In genomic region chr20:41027872-41028358, GRCh38 we compare ENCODE assay signal across 9 cellular contexts. TPM values are rescaled to one million over a fixed set of nuclear protein-coding genes. Genes with fewer than 3 reads are reported as not detected.
DNase-seq lines count a peak whose midpoint lies in the region; ATAC-seq, FAIRE-seq and TF ChIP-seq lines count a peak whose summit lies in the region.
"Had no signal": no experiment of that assay in that cellular context is flagged by ENCODE, and none has a peak within 500 bp of the region (broad histone marks: within the 10 kb centered on the region; RNA-seq: fewer than 3 reads in every experiment).

No MANE protein-coding gene starts in this region.

- peaks cover 0 to 11% (median 0%) of the 10 kb centered on the region in 9 donors for H3K36me3 ChIP-seq in heart right ventricle
- no peaks in the 10 kb centered on the region for H3K36me3 ChIP-seq in GM12878 (ENCODE audit: control insufficient read depth in 2 of 2, insufficient read depth in 2 of 2, low read length in 1 of 2)
- no peaks in the 10 kb centered on the region for H3K36me3 ChIP-seq in mesendoderm (ENCODE audit: control insufficient read depth, insufficient read depth, low read length)
- no peaks in the 10 kb centered on the region for H3K36me3 ChIP-seq in uterus

- peak overlapping the region in 8 of 10 donors; percentile 23 to 100 (median 96) for H3K27ac ChIP-seq in heart right ventricle
- peak overlapping the region; percentile 60 for H3K27ac ChIP-seq in GM12878 (ENCODE audit: control insufficient read depth, insufficient read depth)
- H3K27ac ChIP-seq in mesendoderm (ENCODE audit: low read depth, low read length), result peak overlapping the region; percentile 4
- H3K27ac ChIP-seq in uterus, result peak overlapping the region; percentile 51 to 76

- peak overlapping the region; percentile 33 for H4K5ac ChIP-seq in mesendoderm (ENCODE audit: low read length)

- intact Hi-C loops in heart right ventricle (cut with DNase I) (loop anchor here in 4 of 10 donors (1.0 to 10.0 kb wide), 5 partner anchors 15 to 49 kb away; no protein-coding TSS in a partner anchor), left cardiac atrium (cut with DNase I) (no loop called here), GM12878 (cut with micrococcal nuclease; ENCODE audit: unreplicated experiment) (loop anchor here (1.0 kb wide), 1 partner anchor 37 kb away; no protein-coding TSS in a partner anchor), uterus (cut with DNase I; ENCODE audit: low total_unique reads) (no loop called here)

- H2AK5ac ChIP-seq in mesendoderm (ENCODE audit: low read length), result peak overlapping the region; percentile 90

- H3K4me3 ChIP-seq in heart right ventricle (peak overlapping the region in 9 of 10 donors; percentile 18 to 100 (median 90)), GM12878 (peak overlapping the region; percentile 55), mesendoderm (ENCODE audit: low read length) (no peak overlapping the region), uterus (peak overlapping the region in 1 of 2 donors; percentile 39)

- no peak for TF ChIP-seq RAD21 in GM12878 (IDR thresholded peaks at IDR 0.05; ENCODE audit: insufficient read depth, low read depth, low read length)

- no peak overlapping the region for H2BK120ac ChIP-seq in mesendoderm (ENCODE audit: low read depth, low read length)

- no peak overlapping the region for H2BK5ac ChIP-seq in mesendoderm (ENCODE audit: low read length)

- H3K79me2 ChIP-seq in GM12878 (ENCODE audit: control insufficient read depth, insufficient read depth, low read length) (peaks cover 43% of the 10 kb centered on the region), mesendoderm (ENCODE audit: control insufficient read depth, insufficient read depth, low read length) (peaks cover 39% of the 10 kb centered on the region)

- RAD21 ChIA-PET in GM12878 (lab: Charles Lee; ENCODE audit: unreplicated experiment), result interaction anchor here (0.9 to 27.8 kb wide), 4 partner anchors 16 to 59 kb away, joined by 3 to 696 read pairs (median 4); no protein-coding TSS in a partner anchor

- peak overlapping the region; percentile 84 for H3K56ac ChIP-seq in mesendoderm (ENCODE audit: low read length)

- peak overlapping the region; percentile 82 for H3K18ac ChIP-seq in mesendoderm (ENCODE audit: low read length)

- H3K4me2 ChIP-seq in GM12878 (ENCODE audit: control insufficient read depth, insufficient read depth) (peak overlapping the region; percentile 92), mesendoderm (ENCODE audit: low read length) (peak overlapping the region; percentile 45)

- TF ChIP-seq POLR2A in GM12878 (IDR thresholded peaks at IDR 0.05; ENCODE audit: low read depth, low read length), result no peak
- TF ChIP-seq POLR2A in uterus (IDR thresholded peaks at IDR 0.05), result no peak

- ATAC-seq in heart right ventricle (no peak), left cardiac atrium (no peak), GM12878 (no peak)

- peak overlapping the region; percentile 28 for H4K8ac ChIP-seq in mesendoderm (ENCODE audit: low read depth, low read length)

- WGBS in heart right ventricle, 2 donors, result 26 to 32% methylated on average over 10 of the region's 10 CpGs
- WGBS in GM12878 (ENCODE audit: insufficient coverage, insufficient replicate concordance, low lambda C conversion rate, missing lambda C conversion rate), result 13% methylated on average over 10 of the region's 10 CpGs
- no CpG with 5 or more reads among the region's 10 CpGs for WGBS in mesendoderm (ENCODE audit: extremely low coverage, insufficient coverage, low lambda C conversion rate)

- no peak overlapping the region for H2BK15ac ChIP-seq in mesendoderm (replicated peaks; ENCODE audit: low read depth)

- TF ChIP-seq CTCF in heart right ventricle (IDR thresholded peaks at IDR 0.05), result no peak
- no peak for TF ChIP-seq CTCF in GM12878 (IDR thresholded peaks at IDR 0.05 in 2 of 3, conservative IDR thresholded peaks at IDR 0.05 in 1 of 3; ENCODE audit: control insufficient read depth in 2 of 3, extremely low read depth in 1 of 3, insufficient read depth in 1 of 3, low read depth in 3 of 3, low read length in 3 of 3)
- TF ChIP-seq CTCF in uterus (IDR thresholded peaks at IDR 0.05), result no peak
- no peak for TF ChIP-seq CTCF in GM10266 (IDR thresholded peaks at IDR 0.05; ENCODE audit: control insufficient read depth, insufficient read depth, low read depth, missing control alignments)

- H3K79me1 ChIP-seq in mesendoderm (ENCODE audit: low read length), result peaks cover 13% of the 10 kb centered on the region

- in situ Hi-C loops in GM12878 (cut with MboI), result no loop called here

- CTCF ChIA-PET in GM12878 (lab: Yijun Ruan, JAX), result interaction anchor here (0.8 to 1.5 kb wide), 5 partner anchors 10 to 204 kb away, joined by 3 to 10 read pairs (median 4); no protein-coding TSS in a partner anchor

- TF ChIP-seq EP300 in GM12878 (IDR thresholded peaks at IDR 0.05; ENCODE audit: borderline replicate concordance in 1 of 2, control insufficient read depth in 1 of 2, low read depth in 2 of 2, low read length in 2 of 2), result no peak

- peak overlapping the region; percentile 52 for H2AFZ ChIP-seq in GM12878 (ENCODE audit: control insufficient read depth, low read depth, low read length)

- no peaks in the 10 kb centered on the region for H4K20me1 ChIP-seq in GM12878 (ENCODE audit: control insufficient read depth, insufficient read depth)

- peaks cover 6 to 45% (median 36%) of the 10 kb centered on the region in 9 donors for H3K4me1 ChIP-seq in heart right ventricle
- peaks cover 5% of the 10 kb centered on the region for H3K4me1 ChIP-seq in GM12878 (ENCODE audit: control insufficient read depth, insufficient read depth, low read length)
- peaks cover 29% of the 10 kb centered on the region for H3K4me1 ChIP-seq in mesendoderm (ENCODE audit: control insufficient read depth, low read depth, low read length)
- H3K4me1 ChIP-seq in uterus, result peaks cover 0 to 8% of the 10 kb centered on the region in 2 donors

- POLR2A ChIA-PET in GM12878 (lab: Charles Lee), result interaction anchor here (0.9 to 1.1 kb wide), 3 partner anchors 16 to 42 kb away, joined by 3 to 11 read pairs (median 8); no protein-coding TSS in a partner anchor

- H3K23ac ChIP-seq in mesendoderm (ENCODE audit: low read length), result no peak overlapping the region

- SMC1A ChIA-PET in GM12878 (lab: Charles Lee; ENCODE audit: uncharacterized antibody, unreplicated experiment), result interaction anchor here (0.8 to 9.3 kb wide), 6 partner anchors 14 to 41 kb away, joined by 3 to 104 read pairs (median 6); no protein-coding TSS in a partner anchor

- H3K9ac ChIP-seq in GM12878 (ENCODE audit: control insufficient read depth, insufficient read depth, low read length), result peak overlapping the region; percentile 43
- H3K9ac ChIP-seq in mesendoderm (ENCODE audit: low read length), result peak overlapping the region; percentile 78

- DNase-seq in heart right ventricle, result no peak
- DNase-seq in left cardiac atrium, result no peak
- no peak for DNase-seq in GM12878 (ENCODE audit: low read depth, low spot score)
- DNase-seq in mesendoderm, result no peak
- no peak for DNase-seq in uterus
- no peak for DNase-seq in RCC 7860 (ENCODE audit: low spot score)
- no peak for DNase-seq in DMS153 treated with DMSO at 0.1 percent for 48 hours (lab: John Stamatoyannopoulos, UW; ENCODE audit: unreplicated experiment)
- no peak for DNase-seq in GM10266 (ENCODE audit: extremely low spot score)

- no peak for FAIRE-seq in GM12878 (lab: Jason Lieb, UNC)
- no peak for FAIRE-seq in RCC 7860 (lab: Jason Lieb, UNC)
- FAIRE-seq: colon had no signal

- H3K27me3 ChIP-seq in heart right ventricle (no peaks in the 10 kb centered on the region), GM12878 (replicated peaks in 1 of 2; ENCODE audit: control insufficient read depth in 2 of 2, insufficient read depth in 2 of 2, low read length in 1 of 2) (no peaks in the 10 kb centered on the region), mesendoderm (ENCODE audit: insufficient read depth, low read length, poor library complexity) (no peaks in the 10 kb centered on the region), uterus (no peaks in the 10 kb centered on the region)

- H3K9me3 ChIP-seq in heart right ventricle, result no peaks in the 10 kb centered on the region
- no peaks in the 10 kb centered on the region for H3K9me3 ChIP-seq in GM12878 (replicated peaks; ENCODE audit: control insufficient read depth, insufficient read depth, low read length)
- H3K9me3 ChIP-seq in uterus, result no peaks in the 10 kb centered on the region

- H3K4ac ChIP-seq in mesendoderm (ENCODE audit: low read depth, low read length), result no peak overlapping the region

- BruUV-seq in GM12878 (replicated peaks; lab: Mats Ljungman, UMichigan), result TSS peak; percentile 91

TF ChIP-seq in GM12878, 131 proteins besides CTCF, POLR2A, EP300 and RAD21 (continues in another document):
- TF ChIP-seq STAT1 (conservative IDR thresholded peaks at IDR 0.05) (no peak), NRF1 (conservative IDR thresholded peaks at IDR 0.05; ENCODE audit: low read depth, low read length) (no peak)

RNA-seq across cellular contexts. Expression of gene TOP1, which starts 0.7 kb away (rescaled TPM):
- total RNA-seq in heart right ventricle (10 to 100 TPM; 19.3 to 28.3 (median 23.8) TPM), left cardiac atrium (10 to 100 TPM; 26.8 to 30.4 TPM), GM12878 (2014; rRNA removed) (21.5 and 24.0 TPM in 2 replicates), GM12878 (2014; rRNA removed; fragmentation: Illumina TruSeq; extraction: Trizol) (47.1 and 51.6 TPM in 2 replicates), GM12878 (2021) (91.7 and 97.4 TPM in 2 replicates), uterus (10 to 100 TPM; 20.5 to 47.1 (median 35.4) TPM)
- polyA plus RNA-seq in heart right ventricle (10 to 100 TPM; 13.5 to 15.0 TPM), GM12878 (2011; rRNA removed) (25.1 and 33.8 TPM in 2 replicates), GM12878 (2014; fragmentation: Illumina TruSeq; extraction: Trizol) (128 and 159 TPM in 2 replicates), GM12878 (2014; fragmentation: Nextera tagmentation; extraction: Ambion mirVana) (10 to 100 TPM; 36.1 to 47.6 TPM), GM12878 (2014; rRNA removed) (34.5 and 35.4 TPM in 2 replicates), GM12878 (2016; fragmentation: Nextera tagmentation; extraction: Ambion mirVana) (10 to 100 TPM; 57.0 to 59.9 TPM)
- 14.9 and 16.0 TPM in 2 replicates for total RNA-seq in GM12878 (2013; cell fraction: nucleolus; rRNA removed)
- 41.2 TPM for polyA plus RNA-seq in GM12878 (2011; ENCODE audit: low read depth)
- polyA plus RNA-seq in GM12878 (2011; cell fraction: cytosol; rRNA removed), result 13.6 and 19.6 TPM in 2 replicates
- polyA plus RNA-seq in GM12878 (2011; cell fraction: nucleus; rRNA removed), result 20.3 and 33.7 TPM in 2 replicates
- polyA plus RNA-seq in GM12878 (2012), result 53.5 and 59.9 TPM in 2 replicates
- polyA minus RNA-seq in GM12878 (2011; rRNA and poly(A)+ RNA removed), result 13.7 and 17.7 TPM in 2 replicates
- 24.7 and 26.9 TPM in 2 replicates for polyA minus RNA-seq in GM12878 (2011; cell fraction: cytosol; rRNA and poly(A)+ RNA removed)
- 8.0 and 13.6 TPM in 2 replicates for polyA minus RNA-seq in GM12878 (2011; cell fraction: nucleus; rRNA and poly(A)+ RNA removed)
- 172 TPM for polyA plus RNA-seq in mesendoderm (2013, experiment 1 of 2)
- polyA plus RNA-seq in mesendoderm (2013, experiment 2 of 2), result 171 TPM

Comparison
In these comparisons a context has a peak if more than half of its experiments do, and no peak if none do; other contexts are left out.
1. H3K27ac ChIP-seq: peak in every context shown above with its lines; median percentile 96 in heart right ventricle; 64 in uterus; 60 in GM12878; 4 in mesendoderm.